Comparison of ENCODE assay signal across 8 cellular contexts in the genomic region with DNA sequence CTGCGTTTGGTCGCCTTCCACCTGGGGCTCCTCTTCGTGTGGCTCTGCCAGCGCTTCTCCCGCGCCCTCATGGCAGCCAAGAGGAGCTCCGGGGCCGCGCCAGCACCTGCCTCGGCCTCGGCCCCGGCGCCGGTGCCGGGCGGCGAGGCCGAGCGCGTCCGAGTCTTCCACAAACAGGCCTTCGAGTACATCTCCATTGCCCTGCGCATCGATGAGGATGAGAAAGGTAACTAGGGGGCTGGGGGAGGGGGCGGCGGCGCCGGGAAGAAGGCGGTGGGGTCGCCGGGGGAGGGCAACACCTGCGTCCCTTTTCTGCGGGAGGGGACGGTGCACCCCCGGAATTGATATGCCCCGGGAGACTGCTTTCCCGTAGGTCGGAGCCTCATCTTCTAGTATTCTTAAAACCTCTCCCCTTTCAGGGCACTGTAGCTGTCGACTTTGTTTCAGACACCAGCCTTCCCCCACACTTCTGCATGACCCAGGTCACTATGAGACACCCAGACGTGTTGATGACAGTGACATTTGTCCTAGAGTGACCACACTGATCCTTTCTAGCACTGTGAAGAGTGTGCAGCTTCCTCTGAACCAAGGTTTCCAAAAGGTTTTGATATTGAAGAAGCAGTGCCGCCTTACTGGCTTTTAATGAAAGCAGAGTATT. TPM values are rescaled to one million over a fixed set of nuclear protein-coding genes. Genes with fewer than 3 reads are reported as not detected.
DNase-seq lines count a peak whose midpoint lies in the region; ATAC-seq and TF ChIP-seq lines count a peak whose summit lies in the region.

No MANE protein-coding gene starts in this region.

- peaks cover 4% of the 10 kb centered on the region; the same call in 1 of the 2 replicates for H3K36me3 ChIP-seq in SJSA1
- no peaks in the 10 kb centered on the region for H3K36me3 ChIP-seq in mesendoderm (ENCODE audit: control insufficient read depth, insufficient read depth, low read length)
- peaks cover 0 to 5% (median 0%) of the 10 kb centered on the region in 3 donors for H3K36me3 ChIP-seq in tibial nerve

- peak overlapping the region; percentile 72 for H3K4me2 ChIP-seq in mesendoderm (ENCODE audit: low read length)

- H3K9me3 ChIP-seq in SJSA1 (replicated peaks) = no peaks in the 10 kb centered on the region
- no peaks in the 10 kb centered on the region for H3K9me3 ChIP-seq in tibial nerve

- no peak overlapping the region for H3K27ac ChIP-seq in SJSA1
- peak overlapping the region; percentile 97 for H3K27ac ChIP-seq in mesendoderm (ENCODE audit: low read depth, low read length)
- peak overlapping the region; percentile 19 to 98 (median 92) for H3K27ac ChIP-seq in tibial nerve

- intact Hi-C loops in dendritic cell treated with granulocyte-macrophage colony-stimulating factor and Interleukin-4, amounts not matched to agents 40 ng/mL and 50 ng/mL, for 4 days (cut with micrococcal nuclease) = loop anchor here (5.0 to 10.0 kb wide), 2 partner anchors 71 to 293 kb away; a partner anchor contains a TSS

- peak overlapping the region; percentile 87 for H3K9ac ChIP-seq in mesendoderm (ENCODE audit: low read length)

- peak overlapping the region; percentile 89 for H2BK120ac ChIP-seq in mesendoderm (ENCODE audit: low read depth, low read length)

- no peak overlapping the region for H3K23ac ChIP-seq in mesendoderm (ENCODE audit: low read length)

- H3K9me3 Mint-ChIP-seq in dendritic cell treated with granulocyte-macrophage colony-stimulating factor and Interleukin-4, amounts not matched to agents 40 ng/mL and 50 ng/mL, for 4 days = no peaks in the 10 kb centered on the region

- no peaks in the 10 kb centered on the region for H3K27me3 Mint-ChIP-seq in dendritic cell treated with granulocyte-macrophage colony-stimulating factor and Interleukin-4, amounts not matched to agents 40 ng/mL and 50 ng/mL, for 4 days

- DNase-seq in stimulated activated CD4-positive, alpha-beta T cell treated with anti-CD3 and anti-CD28 coated beads, Interleukin-15, amount 100 ng/mL, for 1 hour (ENCODE audit: low read depth in 1 of 2, low spot score in 1 of 2) = peak; percentile 2 to 12
- DNase-seq in stimulated activated CD4-positive, alpha-beta T cell treated with anti-CD3 and anti-CD28 coated beads, Interleukin-15, amount 100 ng/mL, for 24 hours = no peak
- DNase-seq in SJSA1 (ENCODE audit: low read depth in 1 of 2, low spot score in 2 of 2) (peak in 1 of 2 experiments; percentile 4), mesendoderm (peak; percentile 27), tibial nerve (ENCODE audit: low spot score in 2 of 2) (no peak)
- no peak for DNase-seq in activated CD4-positive, CD25-positive, alpha-beta regulatory T cell (lab: John Stamatoyannopoulos, UW)

- peak overlapping the region; percentile 88 for H3K27ac Mint-ChIP-seq in dendritic cell treated with granulocyte-macrophage colony-stimulating factor and Interleukin-4, amounts not matched to agents 40 ng/mL and 50 ng/mL, for 4 days

- H3K4me1 ChIP-seq in SJSA1 (replicated peaks) (no peaks in the 10 kb centered on the region; the same call in 1 of the 2 replicates), mesendoderm (ENCODE audit: control insufficient read depth, low read depth, low read length) (no peaks in the 10 kb centered on the region), tibial nerve (peaks cover 0 to 35% (median 4%) of the 10 kb centered on the region in 4 donors)

- H3K79me1 ChIP-seq in mesendoderm (ENCODE audit: low read length) = no peaks in the 10 kb centered on the region

- H2BK5ac ChIP-seq in mesendoderm (ENCODE audit: low read length) = no peak overlapping the region

- no peak for TF ChIP-seq POLR2A in tibial nerve (IDR thresholded peaks at IDR 0.05)

- no peak for TF ChIP-seq EP300 in tibial nerve (IDR thresholded peaks at IDR 0.05)

- peak overlapping the region; percentile 93 for H3K56ac ChIP-seq in mesendoderm (ENCODE audit: low read length)

- H4K8ac ChIP-seq in mesendoderm (ENCODE audit: low read depth, low read length) = no peak overlapping the region

- no peaks in the 10 kb centered on the region for H3K27me3 ChIP-seq in SJSA1 (replicated peaks)
- H3K27me3 ChIP-seq in mesendoderm (ENCODE audit: insufficient read depth, low read length, poor library complexity) = no peaks in the 10 kb centered on the region
- no peaks in the 10 kb centered on the region for H3K27me3 ChIP-seq in tibial nerve

- H2BK15ac ChIP-seq in mesendoderm (replicated peaks; ENCODE audit: low read depth) = no peak overlapping the region

- H3K4me1 Mint-ChIP-seq in dendritic cell treated with granulocyte-macrophage colony-stimulating factor and Interleukin-4, amounts not matched to agents 40 ng/mL and 50 ng/mL, for 4 days (ENCODE audit: low read depth) = peaks cover 37% of the 10 kb centered on the region

- H3K36me3 Mint-ChIP-seq in dendritic cell treated with granulocyte-macrophage colony-stimulating factor and Interleukin-4, amounts not matched to agents 40 ng/mL and 50 ng/mL, for 4 days (ENCODE audit: low read depth) = peaks cover 44% of the 10 kb centered on the region

- TF ChIP-seq CTCF in tibial nerve (IDR thresholded peaks at IDR 0.05) = no peak

- H3K4me3 Mint-ChIP-seq in dendritic cell treated with granulocyte-macrophage colony-stimulating factor and Interleukin-4, amounts not matched to agents 40 ng/mL and 50 ng/mL, for 4 days = peak overlapping the region; percentile 86

- no peak overlapping the region for H2AK5ac ChIP-seq in mesendoderm (ENCODE audit: low read length)

- peak overlapping the region; percentile 99 for H3K18ac ChIP-seq in mesendoderm (ENCODE audit: low read length)

- H3K79me2 ChIP-seq in mesendoderm (ENCODE audit: control insufficient read depth, insufficient read depth, low read length) = peaks cover 2% of the 10 kb centered on the region

- H3K4me3 ChIP-seq in SJSA1 (peak overlapping the region; percentile 71), mesendoderm (ENCODE audit: low read length) (peak overlapping the region; percentile 93), tibial nerve (peak overlapping the region; percentile 77 to 98 (median 88))

- peak overlapping the region; percentile 58 for H3K4ac ChIP-seq in mesendoderm (ENCODE audit: low read depth, low read length)

- ATAC-seq in HG03095 (IDR thresholded peaks at IDR 0.05; ENCODE audit: unreplicated experiment) = peak; percentile 2

- WGBS in mesendoderm (ENCODE audit: extremely low coverage, insufficient coverage, low lambda C conversion rate) = no CpG with 5 or more reads among the region's 41 CpGs
- WGBS in tibial nerve, 2 donors = 0 to 1% methylated on average over 24 to 36 of the region's 41 CpGs

- no peak overlapping the region for H4K5ac ChIP-seq in mesendoderm (ENCODE audit: low read length)

RNA-seq across cellular contexts. Expression of a gene that starts 0.8 kb away (rescaled TPM):
- 16.7 and 19.1 TPM in 2 replicates for total RNA-seq in SJSA1 (2014; rRNA removed; shearing (Covaris generic))
- polyA plus RNA-seq in mesendoderm (2013, experiment 1 of 2) = 23.4 TPM
- polyA plus RNA-seq in mesendoderm (2013, experiment 2 of 2) = 23.3 TPM
- 10 to 100 TPM; 18.6 to 32.3 (median 25.2) TPM for total RNA-seq in tibial nerve

RNA-seq across cellular contexts. Expression of a gene that starts 24.5 kb away (rescaled TPM):
- total RNA-seq in SJSA1 (2014; rRNA removed; shearing (Covaris generic)) = 99.9 and 116 TPM in 2 replicates
- polyA plus RNA-seq in mesendoderm (2013, experiment 1 of 2) = 196 TPM
- polyA plus RNA-seq in mesendoderm (2013, experiment 2 of 2) = 197 TPM
- total RNA-seq in tibial nerve = 10 to 100 TPM; 31.6 to 59.2 (median 50.6) TPM

RNA-seq across cellular contexts. Expression of a gene that starts 53.3 kb away (rescaled TPM):
- total RNA-seq in SJSA1 (2014; rRNA removed; shearing (Covaris generic)) = 50.2 and 54.6 TPM in 2 replicates
- 22.7 TPM for polyA plus RNA-seq in mesendoderm (2013, experiment 1 of 2)
- 24.4 TPM for polyA plus RNA-seq in mesendoderm (2013, experiment 2 of 2)
- total RNA-seq in tibial nerve = 10 to 100 TPM; 12.2 to 42.9 (median 17.5) TPM

Comparison
In these comparisons a context has a peak if more than half of its experiments do, and no peak if none do; other contexts are left out.
1. DNase-seq: peak in stimulated activated CD4-positive, alpha-beta T cell treated with anti-CD3 and anti-CD28 coated beads, Interleukin-15, amount 100 ng/mL, for 1 hour (2 of 2) and mesendoderm (single experiment); none in stimulated activated CD4-positive, alpha-beta T cell treated with anti-CD3 and anti-CD28 coated beads, Interleukin-15, amount 100 ng/mL, for 24 hours (single experiment), tibial nerve (0 of 2) and activated CD4-positive, CD25-positive, alpha-beta regulatory T cell (0 of 4).
2. Peak in every context shown above with its lines, with median percentiles within 50 percentile points of each other: H3K4me3 ChIP-seq.